Comparison of ENCODE assay signal across 20 cellular contexts in genomic region chr3:129034650-129035049, GRCh38. TPM values are rescaled to one million over a fixed set of nuclear protein-coding genes. Genes with fewer than 3 reads are reported as not detected.
DNase-seq lines count a peak whose midpoint lies in the region; ATAC-seq, FAIRE-seq and TF ChIP-seq lines count a peak whose summit lies in the region.
"Had no signal": no experiment of that assay in that cellular context is flagged by ENCODE, and none has a peak within 500 bp of the region (broad histone marks: within the 10 kb centered on the region; RNA-seq: fewer than 3 reads in every experiment).

No MANE protein-coding gene starts in this region.

- H3K9ac ChIP-seq in BLaER1 (no peak overlapping the region), Loucy (ENCODE audit: low read depth, low read length, poor library complexity, severe bottlenecking) (no peak overlapping the region)

- peaks cover 5% of the 10 kb centered on the region; the same call in 1 of the 3 replicates for H3K9me3 ChIP-seq in A549
- H3K9me3 ChIP-seq in BLaER1, result peaks cover 10% of the 10 kb centered on the region
- no peaks in the 10 kb centered on the region for H3K9me3 ChIP-seq in Loucy (ENCODE audit: insufficient read depth, low read depth, low read length)
- no peaks in the 10 kb centered on the region for H3K9me3 ChIP-seq in thyroid gland
- H3K9me3 ChIP-seq: tibial artery had no signal

- WGBS in A549 (ENCODE audit: missing lambda C conversion rate), result 67% methylated on average over 6 of the region's 6 CpGs
- WGBS in thyroid gland, 2 donors, result 91 to 93% methylated on average over 6 of the region's 6 CpGs

- peaks cover 12% of the 10 kb centered on the region for H3K4me1 Mint-ChIP-seq in activated naive CD8-positive, alpha-beta T cell treated with anti-CD3 and anti-CD28 coated beads, Interleukin-2, amount 50 U/mL, for 24 hours
- H3K4me1 Mint-ChIP-seq in endothelial cell (ENCODE audit: unreplicated experiment), result peaks cover 17% of the 10 kb centered on the region
- H3K4me1 Mint-ChIP-seq in T-helper 2 cell treated with Interferon-gamma antibody and Interleukin-4, amounts not matched to agents 5 μg/mL and 100 μg/mL, for 36 hours (ENCODE audit: low read depth), result peaks cover 4% of the 10 kb centered on the region

- intact Hi-C loops in thyroid gland (cut with DNase I), result no loop called here

- H3K27me3 ChIP-seq in BLaER1 (no peaks in the 10 kb centered on the region), Loucy (ENCODE audit: insufficient read depth, low read length, poor library complexity, severe bottlenecking) (no peaks in the 10 kb centered on the region), thyroid gland (no peaks in the 10 kb centered on the region)

- POLR2A ChIA-PET in A549 (lab: Yijun Ruan, JAX), result no interaction called here

- peaks cover 4% of the 10 kb centered on the region; the same call in 1 of the 2 replicates for H3F3A ChIP-seq in Loucy (ENCODE audit: low read depth)

- no peak overlapping the region for H3K27ac Mint-ChIP-seq in activated naive CD8-positive, alpha-beta T cell treated with anti-CD3 and anti-CD28 coated beads, Interleukin-2, amount 50 U/mL, for 24 hours
- H3K27ac Mint-ChIP-seq in endothelial cell (ENCODE audit: unreplicated experiment), result no peak overlapping the region
- no peak overlapping the region for H3K27ac Mint-ChIP-seq in T-helper 2 cell treated with Interferon-gamma antibody and Interleukin-4, amounts not matched to agents 5 μg/mL and 100 μg/mL, for 36 hours
- H3K27ac Mint-ChIP-seq: natural killer cell treated with Interleukin-12 subunit alpha and Interleukin-12 subunit beta and Interleukin-15 and Interleukin-18, amount 100 ng/mL, for 72 hours; progenitor cell of endocrine pancreas; stimulated activated effector memory CD8-positive, alpha-beta T cell treated with anti-CD3 and anti-CD28 coated beads, Interleukin-12 subunit alpha, Interleukin-12 subunit beta, amount 100 ng/mL, for 72 hours had no signal

- no peak for TF ChIP-seq RAD21 in A549 (conservative IDR thresholded peaks at IDR 0.05 in 1 of 2, IDR thresholded peaks at IDR 0.05 in 1 of 2)

- H3K79me2 ChIP-seq in Loucy (ENCODE audit: insufficient read depth, low read length), result no peaks in the 10 kb centered on the region

- H3K36me3 Mint-ChIP-seq in activated naive CD8-positive, alpha-beta T cell treated with anti-CD3 and anti-CD28 coated beads, Interleukin-2, amount 50 U/mL, for 24 hours (ENCODE audit: low read depth), result no peaks in the 10 kb centered on the region
- H3K36me3 Mint-ChIP-seq in endothelial cell (ENCODE audit: low read depth, unreplicated experiment), result peaks cover 20% of the 10 kb centered on the region
- no peaks in the 10 kb centered on the region for H3K36me3 Mint-ChIP-seq in T-helper 2 cell treated with Interferon-gamma antibody and Interleukin-4, amounts not matched to agents 5 μg/mL and 100 μg/mL, for 36 hours (ENCODE audit: low read depth)
- H3K36me3 Mint-ChIP-seq: natural killer cell treated with Interleukin-12 subunit alpha and Interleukin-12 subunit beta and Interleukin-15 and Interleukin-18, amount 100 ng/mL, for 72 hours; stimulated activated effector memory CD8-positive, alpha-beta T cell treated with anti-CD3 and anti-CD28 coated beads, Interleukin-12 subunit alpha, Interleukin-12 subunit beta, amount 100 ng/mL, for 72 hours had no signal

- H4K20me1 ChIP-seq in BLaER1 (no peaks in the 10 kb centered on the region), Loucy (ENCODE audit: insufficient read depth, low read length, poor library complexity, severe bottlenecking) (no peaks in the 10 kb centered on the region)

- DNase-seq in A549 (ENCODE audit: low read depth in 1 of 2, low spot score in 1 of 2) (peak in 1 of 2 experiments; percentile 28), thyroid gland (no peak), endothelial cell (ENCODE audit: low spot score) (no peak)
- no peak for DNase-seq in activated naive CD8-positive, alpha-beta T cell treated with anti-CD3 and anti-CD28 coated beads, Interleukin-2, amount 50 U/mL, for 24 hours
- DNase-seq in T-helper 2 cell treated with Interferon-gamma antibody and Interleukin-4, amounts not matched to agents 5 μg/mL and 100 μg/mL, for 36 hours (ENCODE audit: low spot score), result no peak
- DNase-seq: DMS79 treated with DMSO at 0.1 percent for 48 hours, NCI-H187, NCI-H510A, small intestine had no signal

- no peaks in the 10 kb centered on the region for H3K36me3 ChIP-seq in BLaER1
- no peaks in the 10 kb centered on the region for H3K36me3 ChIP-seq in Loucy (ENCODE audit: insufficient read depth, low read length)
- no peaks in the 10 kb centered on the region for H3K36me3 ChIP-seq in thyroid gland
- H3K36me3 ChIP-seq: tibial artery had no signal

- H3K4me1 ChIP-seq in A549 (no peaks in the 10 kb centered on the region), BLaER1 (peaks cover 83% of the 10 kb centered on the region), Loucy (ENCODE audit: insufficient read depth, low read length, poor library complexity, severe bottlenecking) (peaks cover 17% of the 10 kb centered on the region), thyroid gland (peaks cover 7 to 15% of the 10 kb centered on the region in 2 donors)

- ATAC-seq in A549 (peak in 1 of 2 experiments; percentile 83; a peak in 3 of 6 replicates), HG03039 (IDR thresholded peaks at IDR 0.05; ENCODE audit: unreplicated experiment) (no peak)
- peak; percentile 37 for ATAC-seq in activated naive CD8-positive, alpha-beta T cell treated with anti-CD3 and anti-CD28 coated beads, Interleukin-2, amount 50 U/mL, for 24 hours
- ATAC-seq: natural killer cell treated with Interleukin-12 subunit alpha and Interleukin-12 subunit beta and Interleukin-15 and Interleukin-18, amount 100 ng/mL, for 72 hours; stimulated activated effector memory CD8-positive, alpha-beta T cell treated with anti-CD3 and anti-CD28 coated beads, Interleukin-12 subunit alpha, Interleukin-12 subunit beta, amount 100 ng/mL, for 72 hours had no signal

- CTCF ChIA-PET in A549 (lab: Yijun Ruan, JAX), result no interaction called here

- no peak overlapping the region for H3K4me3 Mint-ChIP-seq in activated naive CD8-positive, alpha-beta T cell treated with anti-CD3 and anti-CD28 coated beads, Interleukin-2, amount 50 U/mL, for 24 hours
- H3K4me3 Mint-ChIP-seq in endothelial cell (ENCODE audit: unreplicated experiment), result no peak overlapping the region
- no peak overlapping the region for H3K4me3 Mint-ChIP-seq in T-helper 2 cell treated with Interferon-gamma antibody and Interleukin-4, amounts not matched to agents 5 μg/mL and 100 μg/mL, for 36 hours
- H3K4me3 Mint-ChIP-seq: natural killer cell treated with Interleukin-12 subunit alpha and Interleukin-12 subunit beta and Interleukin-15 and Interleukin-18, amount 100 ng/mL, for 72 hours; stimulated activated effector memory CD8-positive, alpha-beta T cell treated with anti-CD3 and anti-CD28 coated beads, Interleukin-12 subunit alpha, Interleukin-12 subunit beta, amount 100 ng/mL, for 72 hours had no signal

- no peaks in the 10 kb centered on the region for H3K9me2 ChIP-seq in Loucy (replicated peaks; ENCODE audit: low read depth, low read length)

- TF ChIP-seq CTCF in A549 (IDR thresholded peaks at IDR 0.05) (no peak), Loucy (conservative IDR thresholded peaks at IDR 0.05; ENCODE audit: low read length) (no peak), thyroid gland (IDR thresholded peaks at IDR 0.05) (no peak), endothelial cell (IDR thresholded peaks at IDR 0.05; ENCODE audit: unreplicated experiment) (no peak)

- TF ChIP-seq EP300 in A549 (IDR thresholded peaks at IDR 0.05), result no peak

- TF ChIP-seq POLR2A in A549 (IDR thresholded peaks at IDR 0.05; ENCODE audit: low read length) (no peak), thyroid gland (IDR thresholded peaks at IDR 0.05) (no peak)

- no peak for FAIRE-seq in A549 (lab: Jason Lieb, UNC)
- FAIRE-seq: astrocyte, small intestine had no signal

- peaks cover 2% of the 10 kb centered on the region for H3K27me3 Mint-ChIP-seq in activated naive CD8-positive, alpha-beta T cell treated with anti-CD3 and anti-CD28 coated beads, Interleukin-2, amount 50 U/mL, for 24 hours
- peaks cover 2% of the 10 kb centered on the region for H3K27me3 Mint-ChIP-seq in endothelial cell (ENCODE audit: unreplicated experiment)
- H3K27me3 Mint-ChIP-seq in T-helper 2 cell treated with Interferon-gamma antibody and Interleukin-4, amounts not matched to agents 5 μg/mL and 100 μg/mL, for 36 hours (ENCODE audit: low read depth), result peaks cover 5% of the 10 kb centered on the region
- H3K27me3 Mint-ChIP-seq: natural killer cell treated with Interleukin-12 subunit alpha and Interleukin-12 subunit beta and Interleukin-15 and Interleukin-18, amount 100 ng/mL, for 72 hours; progenitor cell of endocrine pancreas had no signal

- no peak overlapping the region for H3K27ac ChIP-seq in A549
- H3K27ac ChIP-seq in BLaER1, result no peak overlapping the region
- no peak overlapping the region for H3K27ac ChIP-seq in thyroid gland
- H3K27ac ChIP-seq: tibial artery had no signal

- H3K9me3 Mint-ChIP-seq in activated naive CD8-positive, alpha-beta T cell treated with anti-CD3 and anti-CD28 coated beads, Interleukin-2, amount 50 U/mL, for 24 hours, result no peaks in the 10 kb centered on the region
- no peaks in the 10 kb centered on the region for H3K9me3 Mint-ChIP-seq in endothelial cell (ENCODE audit: unreplicated experiment)
- no peaks in the 10 kb centered on the region for H3K9me3 Mint-ChIP-seq in T-helper 2 cell treated with Interferon-gamma antibody and Interleukin-4, amounts not matched to agents 5 μg/mL and 100 μg/mL, for 36 hours
- H3K9me3 Mint-ChIP-seq: natural killer cell treated with Interleukin-12 subunit alpha and Interleukin-12 subunit beta and Interleukin-15 and Interleukin-18, amount 100 ng/mL, for 72 hours; stimulated activated effector memory CD8-positive, alpha-beta T cell treated with anti-CD3 and anti-CD28 coated beads, Interleukin-12 subunit alpha, Interleukin-12 subunit beta, amount 100 ng/mL, for 72 hours had no signal

- H3K4me3 ChIP-seq in A549 (no peak overlapping the region), BLaER1 (no peak overlapping the region), Loucy (ENCODE audit: low read length, poor library complexity, severe bottlenecking) (no peak overlapping the region), thyroid gland (replicated peaks in 1 of 3) (no peak overlapping the region)
- H3K4me3 ChIP-seq: tibial artery had no signal

- H3K4me2 ChIP-seq in A549 (no peak overlapping the region), BLaER1 (peak overlapping the region; percentile 78), Loucy (ENCODE audit: low read depth, low read length, poor library complexity, severe bottlenecking) (no peak overlapping the region)

- H2AFZ ChIP-seq in Loucy (ENCODE audit: low read length), result peak overlapping the region; percentile 66; the same call in 1 of the 2 replicates

RNA-seq across cellular contexts. Expression of gene GP9, which starts 25.9 kb away (rescaled TPM):
- not detected in 2 replicates for polyA plus RNA-seq in A549 (2011; rRNA removed)
- not detected in 2 replicates for polyA plus RNA-seq in A549 (2012; cell fraction: cytosol; rRNA removed)
- not detected in 2 replicates for polyA plus RNA-seq in A549 (2012; cell fraction: nucleus; rRNA removed)
- not detected in 3 replicates for polyA plus RNA-seq in A549 (2017; fragmentation: RNase III; extraction: RNeasy Plus Mini Kit Qiagen cat#74134 plus additional on column Dnase treatment)
- polyA minus RNA-seq in A549 (2011; rRNA and poly(A)+ RNA removed), result not detected in 2 replicates
- total RNA-seq in thyroid gland, result not detected
- 1.5 TPM for total RNA-seq in endothelial cell (ENCODE audit: unreplicated experiment)
- total RNA-seq: astrocyte, lung microvascular endothelial cell, M059J, progenitor cell of endocrine pancreas had no signal
- polyA plus RNA-seq: BJ had no signal

RNA-seq across cellular contexts. Expression of gene EFCC1, which starts 33.5 kb away (rescaled TPM):
- polyA plus RNA-seq in A549 (2011; rRNA removed) (0.04 and 0.07 TPM in 2 replicates), A549 (2017; fragmentation: RNase III; extraction: RNeasy Plus Mini Kit Qiagen cat#74134 plus additional on column Dnase treatment) (not detected in 3 replicates)
- polyA plus RNA-seq in A549 (2012; cell fraction: cytosol; rRNA removed), result 0.03 TPM in 2 replicates
- 0.01 TPM in 1 of 2 replicates, not detected in the other for polyA plus RNA-seq in A549 (2012; cell fraction: nucleus; rRNA removed)
- polyA minus RNA-seq in A549 (2011; rRNA and poly(A)+ RNA removed), result not detected in 2 replicates
- total RNA-seq in thyroid gland (10 to 100 TPM in 2 of 4 donors, 1 to 10 TPM in 2; 3.6 to 16.8 (median 9.9) TPM), endothelial cell (ENCODE audit: unreplicated experiment) (15.9 TPM)
- total RNA-seq: astrocyte, M059J had no signal
- polyA plus RNA-seq: BJ had no signal

RNA-seq across cellular contexts. Expression of gene CFAP92, which starts 40.8 kb away (rescaled TPM):
- polyA plus RNA-seq in A549 (2011; rRNA removed) (0.05 TPM in 1 of 2 replicates, not detected in the other), A549 (2017; fragmentation: RNase III; extraction: RNeasy Plus Mini Kit Qiagen cat#74134 plus additional on column Dnase treatment) (not detected in 3 replicates)
- polyA plus RNA-seq in A549 (2012; cell fraction: cytosol; rRNA removed), result 0.03 TPM in 1 of 2 replicates, not detected in the other
- polyA plus RNA-seq in A549 (2012; cell fraction: nucleus; rRNA removed), result 0.01 TPM in 2 replicates
- not detected in 2 replicates for polyA minus RNA-seq in A549 (2011; rRNA and poly(A)+ RNA removed)
- total RNA-seq in thyroid gland (1 to 10 TPM in 1 of 4 donors, under 1 TPM in 3; 0.40 to 2.5 (median 0.57) TPM), endothelial cell (ENCODE audit: unreplicated experiment) (3.7 TPM)
- polyA plus RNA-seq: BJ had no signal
